In the genomic region with DNA sequence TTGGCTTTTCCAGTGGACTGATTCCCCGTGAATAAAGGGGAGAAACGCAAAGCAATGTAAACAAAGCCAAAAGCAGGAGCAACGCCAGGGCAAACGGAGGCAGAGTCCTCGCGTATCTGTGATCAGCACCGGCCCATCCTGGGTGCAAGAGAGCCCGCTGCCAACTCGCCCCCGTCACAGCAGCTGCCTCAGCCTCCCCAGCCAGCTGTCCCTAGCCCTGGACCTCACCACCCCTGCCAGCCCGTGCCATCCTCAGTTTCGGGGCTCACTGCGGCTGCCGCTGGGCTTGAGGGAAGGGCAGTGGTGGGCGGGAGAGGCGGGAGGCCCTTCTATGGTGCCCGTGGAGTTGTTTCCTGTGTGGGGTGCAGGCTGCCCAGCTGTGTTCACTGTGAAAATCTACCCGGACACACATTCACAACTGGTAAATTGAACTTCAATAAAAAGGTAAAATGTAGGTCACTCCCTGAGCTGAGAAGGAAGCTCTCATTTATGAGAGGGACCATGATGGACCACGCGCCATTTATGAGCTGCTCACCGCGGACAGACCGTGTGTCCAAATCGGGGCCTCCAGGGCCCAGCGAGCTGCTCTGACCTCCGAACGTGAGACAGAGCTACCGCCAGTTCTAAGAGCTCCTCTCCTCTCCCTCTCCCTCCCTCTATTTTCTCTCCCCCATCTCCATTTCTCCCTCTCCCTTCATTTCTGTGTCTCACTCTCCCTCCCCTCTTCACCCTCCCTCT, we compare ENCODE assay signal across 34 cellular contexts.
DNase-seq lines count a peak whose midpoint lies in the region; ATAC-seq, FAIRE-seq and TF ChIP-seq lines count a peak whose summit lies in the region.
"Had no signal": no experiment of that assay in that cellular context is flagged by ENCODE, and none has a peak within 500 bp of the region (broad histone marks: within the 10 kb centered on the region; RNA-seq: fewer than 3 reads in every experiment).

No MANE protein-coding gene starts in this region.

- TF ChIP-seq CTCF in GM23338 (conservative IDR thresholded peaks at IDR 0.05; ENCODE audit: low read depth in 2 of 2), result no peak
- no peak for TF ChIP-seq CTCF in Panc1 (IDR thresholded peaks at IDR 0.05)
- TF ChIP-seq CTCF in hepatocyte (IDR thresholded peaks at IDR 0.05; ENCODE audit: poor library complexity), result no peak
- no peak for TF ChIP-seq CTCF in neural progenitor cell (IDR thresholded peaks at IDR 0.05)

- H3K4me1 ChIP-seq in GM23338 (ENCODE audit: insufficient read depth), result no peaks in the 10 kb centered on the region
- no peaks in the 10 kb centered on the region for H3K4me1 ChIP-seq in Panc1 (ENCODE audit: control insufficient read depth, insufficient read depth, low read length)
- peaks cover 6% of the 10 kb centered on the region for H3K4me1 ChIP-seq in hepatocyte (ENCODE audit: insufficient read depth)
- peaks cover 27% of the 10 kb centered on the region for H3K4me1 ChIP-seq in neural progenitor cell
- H3K4me1 ChIP-seq: esophagus muscularis mucosa, tibial artery had no signal

- H3K36me3 ChIP-seq in GM23338 (ENCODE audit: insufficient read depth) (no peaks in the 10 kb centered on the region), Panc1 (ENCODE audit: control insufficient read depth, insufficient read depth, low read length) (no peaks in the 10 kb centered on the region), hepatocyte (replicated peaks; ENCODE audit: insufficient read depth, low read depth) (no peaks in the 10 kb centered on the region), neural progenitor cell (no peaks in the 10 kb centered on the region)
- H3K36me3 ChIP-seq: esophagus muscularis mucosa, tibial artery had no signal

- H3K4me1 Mint-ChIP-seq in GM23338, result peaks cover 17% of the 10 kb centered on the region
- H3K4me1 Mint-ChIP-seq in neural progenitor cell, result peaks cover 38% of the 10 kb centered on the region
- H3K4me1 Mint-ChIP-seq: activated naive CD8-positive, alpha-beta T cell treated with anti-CD3 and anti-CD28 coated beads, Interleukin-2, amount 50 U/mL, for 24 hours; CD4-positive, CD25-positive, alpha-beta regulatory T cell; nephron; T-cell had no signal

- H3K36me3 Mint-ChIP-seq in GM23338 (ENCODE audit: low read depth), result no peaks in the 10 kb centered on the region
- no peaks in the 10 kb centered on the region for H3K36me3 Mint-ChIP-seq in neural progenitor cell
- H3K36me3 Mint-ChIP-seq: CD4-positive, CD25-positive, alpha-beta regulatory T cell; T-cell had no signal

- 63% methylated on average over 26 of the region's 28 CpGs for WGBS in hepatocyte (ENCODE audit: low lambda C conversion rate, missing lambda C conversion rate)

- H3F3A ChIP-seq in GM23338 (replicated peaks; ENCODE audit: low read depth) (no peaks in the 10 kb centered on the region), neural progenitor cell (ENCODE audit: low read depth) (peaks cover 3% of the 10 kb centered on the region)

- H3K27me3 ChIP-seq in GM23338 (ENCODE audit: insufficient read depth) (no peaks in the 10 kb centered on the region), Panc1 (ENCODE audit: control insufficient read depth, insufficient read depth, low read length) (peaks cover 5% of the 10 kb centered on the region; the same call in 1 of the 2 replicates), hepatocyte (peaks cover 4% of the 10 kb centered on the region), neural progenitor cell (no peaks in the 10 kb centered on the region)

- H3K9ac ChIP-seq in neural progenitor cell, result no peak overlapping the region

- ATAC-seq in GM23338 (peak; percentile 7; the same call in 2 of the 3 replicates), Panc1 (0 out of 2 replicates have a peak, but pooled peaks have one; percentile 5), GM21367 (IDR thresholded peaks at IDR 0.05; ENCODE audit: unreplicated experiment) (no peak)
- ATAC-seq: activated naive CD8-positive, alpha-beta T cell treated with anti-CD3 and anti-CD28 coated beads, Interleukin-2, amount 50 U/mL, for 24 hours; activated T-cell treated with anti-CD3 and anti-CD28 coated beads, Interleukin-2, amount 50 U/mL, for 72 hours; HCT116; T-cell had no signal

- DNase-seq in GM23338 (ENCODE audit: low spot score), result no peak
- no peak for DNase-seq in Panc1 (ENCODE audit: low read depth, low spot score)
- DNase-seq in hepatocyte (ENCODE audit: low spot score), result no peak
- DNase-seq in neural progenitor cell (ENCODE audit: low spot score), result peak; percentile 31
- no peak for DNase-seq in occipital lobe (lab: John Stamatoyannopoulos, UW)
- DNase-seq in RCC 7860 (ENCODE audit: low spot score), result no peak
- DNase-seq in germinal center (ENCODE audit: low spot score), result no peak
- DNase-seq: activated CD4-positive, alpha-beta T cell treated with anti-CD3 and anti-CD28 coated beads, Interleukin-2, amount 50 U/mL, for 4 hours; activated CD4-positive, CD25-positive, alpha-beta regulatory T cell; activated naive CD4-positive, alpha-beta T cell; activated naive CD8-positive, alpha-beta T cell treated with anti-CD3 and anti-CD28 coated beads, Interleukin-2, amount 50 U/mL, for 24 hours; activated T-cell treated with anti-CD3 and anti-CD28 coated beads, Interleukin-2, amount 50 U/mL, for 72 hours; AML-193; Calu3; CD4-positive, CD25-positive, alpha-beta regulatory T cell; central memory CD4-positive, alpha-beta T cell; foreskin fibroblast; IMR-90; NCI-H1048; NCI-H1694 treated with DMSO at 0.1 percent for 48 hours; NCI-H446 treated with DMSO at 0.1 percent for 48 hours; NCI-H82; stimulated activated CD4-positive, alpha-beta T cell treated with anti-CD3 and anti-CD28 coated beads, Interleukin-4, amount 100 ng/mL, for 24 hours; T-cell had no signal

- H3K27ac Mint-ChIP-seq in GM23338 (no peak overlapping the region), neural progenitor cell (peak overlapping the region; percentile 94)
- H3K27ac Mint-ChIP-seq: activated naive CD8-positive, alpha-beta T cell treated with anti-CD3 and anti-CD28 coated beads, Interleukin-2, amount 50 U/mL, for 24 hours; activated T-cell treated with anti-CD3 and anti-CD28 coated beads, Interleukin-2, amount 50 U/mL, for 72 hours; CD4-positive, CD25-positive, alpha-beta regulatory T cell; dendritic cell treated with granulocyte-macrophage colony-stimulating factor and Interleukin-4, amounts not matched to agents 40 ng/mL and 50 ng/mL, for 4 days; nephron; progenitor cell of endocrine pancreas; T-cell had no signal

- H3K4me3 ChIP-seq in GM23338, result no peak overlapping the region
- H3K4me3 ChIP-seq in Panc1 (ENCODE audit: low read depth in 2 of 2, low read length in 2 of 2), result no peak overlapping the region
- no peak overlapping the region for H3K4me3 ChIP-seq in hepatocyte
- no peak overlapping the region for H3K4me3 ChIP-seq in neural progenitor cell
- H3K4me3 ChIP-seq: esophagus muscularis mucosa, lung, tibial artery had no signal

- POLR2A ChIA-PET in Panc1 (lab: Charles Lee), result no interaction called here

- CTCF ChIA-PET in Panc1 (lab: Charles Lee), result no interaction called here

- H2AFZ ChIP-seq in GM23338 (peak overlapping the region; percentile 84), hepatocyte (no peak overlapping the region), neural progenitor cell (replicated peaks) (peak overlapping the region; percentile 45)

- H3K79me2 ChIP-seq in GM23338 (replicated peaks; ENCODE audit: insufficient read depth), result no peaks in the 10 kb centered on the region
- no peaks in the 10 kb centered on the region for H3K79me2 ChIP-seq in hepatocyte
- H3K79me2 ChIP-seq in neural progenitor cell (ENCODE audit: low read depth), result no peaks in the 10 kb centered on the region

- no peaks in the 10 kb centered on the region for H3K9me2 ChIP-seq in GM23338 (ENCODE audit: insufficient read depth)
- no peaks in the 10 kb centered on the region for H3K9me2 ChIP-seq in hepatocyte (replicated peaks; ENCODE audit: insufficient read depth)

- H3K27ac ChIP-seq in GM23338 (ENCODE audit: low read depth) (no peak overlapping the region), Panc1 (ENCODE audit: low read length) (no peak overlapping the region), hepatocyte (no peak overlapping the region), neural progenitor cell (no peak overlapping the region)
- H3K27ac ChIP-seq: esophagus muscularis mucosa, RWPE1, tibial artery had no signal

- H3K9me3 ChIP-seq in Panc1 (ENCODE audit: control insufficient read depth, insufficient read depth, low read depth, low read length) (no peaks in the 10 kb centered on the region), hepatocyte (ENCODE audit: low read depth) (no peaks in the 10 kb centered on the region), neural progenitor cell (ENCODE audit: low read depth) (no peaks in the 10 kb centered on the region)
- H3K9me3 ChIP-seq: esophagus muscularis mucosa, tibial artery had no signal

- no TSS peak for BruUV-seq in Panc1 (replicated peaks; lab: Mats Ljungman, UMichigan)

- H3K27me3 Mint-ChIP-seq in GM23338 (ENCODE audit: insufficient read depth, low read depth, poor library complexity) (peaks cover 11% of the 10 kb centered on the region), neural progenitor cell (ENCODE audit: insufficient read depth, low read depth) (peaks cover 11% of the 10 kb centered on the region)
- H3K27me3 Mint-ChIP-seq: activated naive CD8-positive, alpha-beta T cell treated with anti-CD3 and anti-CD28 coated beads, Interleukin-2, amount 50 U/mL, for 24 hours had no signal

- H3K4me3 Mint-ChIP-seq in GM23338, result peak overlapping the region; percentile 16; the same call in 2 of the 3 replicates
- H3K4me3 Mint-ChIP-seq in neural progenitor cell, result peak overlapping the region; percentile 50
- H3K4me3 Mint-ChIP-seq: activated naive CD8-positive, alpha-beta T cell treated with anti-CD3 and anti-CD28 coated beads, Interleukin-2, amount 50 U/mL, for 24 hours; activated T-cell treated with anti-CD3 and anti-CD28 coated beads, Interleukin-2, amount 50 U/mL, for 72 hours; CD4-positive, CD25-positive, alpha-beta regulatory T cell; dendritic cell treated with granulocyte-macrophage colony-stimulating factor and Interleukin-4, amounts not matched to agents 40 ng/mL and 50 ng/mL, for 4 days; nephron; T-cell had no signal

- in situ Hi-C loops in Panc1 (cut with HindIII; ENCODE audit: low pct_unique_long_range_greater_than_20kb, low sequenced_read_pairs), result no loop called here

- H3K9me3 Mint-ChIP-seq in GM23338 (no peaks in the 10 kb centered on the region), neural progenitor cell (peaks cover 2% of the 10 kb centered on the region)
- H3K9me3 Mint-ChIP-seq: activated naive CD8-positive, alpha-beta T cell treated with anti-CD3 and anti-CD28 coated beads, Interleukin-2, amount 50 U/mL, for 24 hours; activated T-cell treated with anti-CD3 and anti-CD28 coated beads, Interleukin-2, amount 50 U/mL, for 72 hours; CD4-positive, CD25-positive, alpha-beta regulatory T cell; dendritic cell treated with granulocyte-macrophage colony-stimulating factor and Interleukin-4, amounts not matched to agents 40 ng/mL and 50 ng/mL, for 4 days; nephron; T-cell had no signal

- intact Hi-C loops in Panc1 (cut with micrococcal nuclease; ENCODE audit: unreplicated experiment), result no loop called here

- no peak for FAIRE-seq in RCC 7860 (lab: Jason Lieb, UNC)
- FAIRE-seq: endometrium had no signal

- peak overlapping the region; percentile 64 for H3K4me2 ChIP-seq in GM23338
- peak overlapping the region; percentile 41 for H3K4me2 ChIP-seq in hepatocyte
- H3K4me2 ChIP-seq in neural progenitor cell, result peak overlapping the region; percentile 45

- H4K20me1 ChIP-seq in GM23338 (replicated peaks; ENCODE audit: insufficient read depth) (no peaks in the 10 kb centered on the region), hepatocyte (ENCODE audit: insufficient read depth, poor library complexity, severe bottlenecking) (no peaks in the 10 kb centered on the region), neural progenitor cell (ENCODE audit: low read depth) (no peaks in the 10 kb centered on the region)
